10 cellular contexts compared by ENCODE assay signal in genomic region chr13:105139048-105139379, GRCh38.
A peak's percentile ranks its signal among the peaks of the same experiment; 100 is the strongest.
DNase-seq lines count a peak whose midpoint lies in the region; ATAC-seq and TF ChIP-seq lines count a peak whose summit lies in the region.
"Had no signal": no experiment of that assay in that cellular context is flagged by ENCODE, and none has a peak within 500 bp of the region (broad histone marks: within the 10 kb centered on the region; RNA-seq: fewer than 3 reads in every experiment).

No MANE protein-coding gene starts in this region.

- TF ChIP-seq EP300 in ovary (IDR thresholded peaks at IDR 0.05) = no peak

- peak; percentile 26 to 58 for ATAC-seq in activated T-cell treated with anti-CD3 and anti-CD28 coated beads, Interleukin-2, amount 50 U/mL, for 72 hours (replicated peaks in 1 of 2)
- peak; percentile 10 for ATAC-seq in HG02938 (IDR thresholded peaks at IDR 0.05; ENCODE audit: unreplicated experiment)

- TF ChIP-seq POLR2A in ovary (IDR thresholded peaks at IDR 0.05) (no peak), esophagus squamous epithelium (IDR thresholded peaks at IDR 0.05) (no peak)

- H3K36me3 Mint-ChIP-seq in activated T-cell treated with anti-CD3 and anti-CD28 coated beads, Interleukin-2, amount 50 U/mL, for 72 hours (ENCODE audit: insufficient read depth in 2 of 2) = no peaks in the 10 kb centered on the region

- peaks cover 24% of the 10 kb centered on the region for H3K4me1 Mint-ChIP-seq in activated T-cell treated with anti-CD3 and anti-CD28 coated beads, Interleukin-2, amount 50 U/mL, for 72 hours (ENCODE audit: low read depth)

- peak overlapping the region; percentile 61 for H3K4me3 ChIP-seq in WERI-Rb-1 (ENCODE audit: low read depth, low read length)
- H3K4me3 ChIP-seq in ovary = no peak overlapping the region
- H3K4me3 ChIP-seq in esophagus squamous epithelium = peak overlapping the region in 2 of 4 donors; percentile 37 to 59
- no peak overlapping the region for H3K4me3 ChIP-seq in brain microvascular endothelial cell (ENCODE audit: low read depth, low read length)

- H3K9me3 ChIP-seq in WERI-Rb-1 (ENCODE audit: severe bottlenecking) (peaks cover 4% of the 10 kb centered on the region), ovary (no peaks in the 10 kb centered on the region), esophagus squamous epithelium (no peaks in the 10 kb centered on the region)
- H3K9me3 ChIP-seq: prostate gland had no signal

- H3K27ac ChIP-seq in WERI-Rb-1 (no peak overlapping the region; the same call in 1 of the 2 replicates), temporal lobe (ENCODE audit: low read depth, low read length) (peak overlapping the region; percentile 45), ovary (no peak overlapping the region), esophagus squamous epithelium (peak overlapping the region in 1 of 4 donors; percentile 51), brain microvascular endothelial cell (no peak overlapping the region)
- H3K27ac ChIP-seq: prostate gland had no signal

- no peaks in the 10 kb centered on the region for H3K4me1 ChIP-seq in ovary (ENCODE audit: insufficient read depth)
- no peaks in the 10 kb centered on the region for H3K4me1 ChIP-seq in esophagus squamous epithelium
- H3K4me1 ChIP-seq: prostate gland had no signal

- no peaks in the 10 kb centered on the region for H3K27me3 Mint-ChIP-seq in activated T-cell treated with anti-CD3 and anti-CD28 coated beads, Interleukin-2, amount 50 U/mL, for 72 hours (ENCODE audit: low read depth)

- intact Hi-C loops in ovary (cut with DNase I) (no loop called here), esophagus squamous epithelium (cut with DNase I) (no loop called here)

- H3K36me3 ChIP-seq in WERI-Rb-1 (no peaks in the 10 kb centered on the region), ovary (no peaks in the 10 kb centered on the region), esophagus squamous epithelium (no peaks in the 10 kb centered on the region), brain microvascular endothelial cell (replicated peaks) (no peaks in the 10 kb centered on the region)
- H3K36me3 ChIP-seq: prostate gland had no signal

- H3K9me3 Mint-ChIP-seq in activated T-cell treated with anti-CD3 and anti-CD28 coated beads, Interleukin-2, amount 50 U/mL, for 72 hours = no peaks in the 10 kb centered on the region

- H3K27me3 ChIP-seq in WERI-Rb-1 (ENCODE audit: insufficient read depth, low read depth, severe bottlenecking) (no peaks in the 10 kb centered on the region), ovary (no peaks in the 10 kb centered on the region), esophagus squamous epithelium (no peaks in the 10 kb centered on the region), brain microvascular endothelial cell (replicated peaks) (no peaks in the 10 kb centered on the region)

- TF ChIP-seq CTCF in WERI-Rb-1 (IDR thresholded peaks at IDR 0.05; ENCODE audit: low read depth, low read length) = no peak
- no peak for TF ChIP-seq CTCF in ovary (IDR thresholded peaks at IDR 0.05)
- no peak for TF ChIP-seq CTCF in esophagus squamous epithelium (IDR thresholded peaks at IDR 0.05)
- TF ChIP-seq CTCF in brain microvascular endothelial cell (IDR thresholded peaks at IDR 0.05; ENCODE audit: low read depth, low read length, missing control alignments) = no peak

- in situ Hi-C loops in brain microvascular endothelial cell (cut with HindIII; ENCODE audit: low pct_ligation_motif_present, low sequenced_read_pairs) = no loop called here

- WGBS in ovary, 3 donors = 76 to 90% (median 78%) methylated on average over 3 of the region's 3 CpGs
- WGBS in esophagus squamous epithelium, 2 donors = 73 to 85% methylated on average over 3 of the region's 3 CpGs

- peak overlapping the region; percentile 99 for H3K27ac Mint-ChIP-seq in activated T-cell treated with anti-CD3 and anti-CD28 coated beads, Interleukin-2, amount 50 U/mL, for 72 hours

- peak overlapping the region; percentile 87 to 99 for H3K4me3 Mint-ChIP-seq in activated T-cell treated with anti-CD3 and anti-CD28 coated beads, Interleukin-2, amount 50 U/mL, for 72 hours

- DNase-seq in activated T-cell treated with anti-CD3 and anti-CD28 coated beads, Interleukin-2, amount 50 U/mL, for 72 hours = no peak
- no peak for DNase-seq in activated T-cell treated with anti-CD3 and anti-CD28 coated beads, Interleukin-2, amount 50 U/mL, for 48 hours
- DNase-seq in WERI-Rb-1 (no peak), ovary (no peak), esophagus squamous epithelium (lab: John Stamatoyannopoulos, UW) (no peak), brain microvascular endothelial cell (no peak)
- DNase-seq: NCI-H82 had no signal
